Comparison of ENCODE assay signal across 23 cellular contexts in genomic region chr7:42935861-42936260, GRCh38. TPM values are rescaled to one million over a fixed set of nuclear protein-coding genes. Genes with fewer than 3 reads are reported as not detected.
DNase-seq lines count a peak whose midpoint lies in the region; ATAC-seq, FAIRE-seq and TF ChIP-seq lines count a peak whose summit lies in the region.
"Had no signal": no experiment of that assay in that cellular context is flagged by ENCODE, and none has a peak within 500 bp of the region (broad histone marks: within the 10 kb centered on the region; RNA-seq: fewer than 3 reads in every experiment).

No MANE protein-coding gene starts in this region.

- peak overlapping the region; percentile 88 for H3K4me2 ChIP-seq in KMS-11
- H3K4me2 ChIP-seq: SK-N-SH had no signal

- peak overlapping the region; percentile 19 for H3K9ac ChIP-seq in KMS-11
- H3K9ac ChIP-seq: SK-N-SH had no signal

- no peak overlapping the region for H3K4me3 ChIP-seq in KMS-11 (IDR thresholded peaks at IDR 0.05; ENCODE audit: insufficient read depth, low read depth, low read length)
- H3K4me3 ChIP-seq in breast epithelium = no peak overlapping the region

- H3K27me3 ChIP-seq in KMS-11 (ENCODE audit: insufficient read depth, low read depth) (no peaks in the 10 kb centered on the region), breast epithelium (no peaks in the 10 kb centered on the region)

- H3K27ac Mint-ChIP-seq in activated naive CD8-positive, alpha-beta T cell = peak overlapping the region; percentile 4
- no peak overlapping the region for H3K27ac Mint-ChIP-seq in activated naive CD8-positive, alpha-beta T cell treated with anti-CD3 and anti-CD28 coated beads, Interleukin-2, amount 50 U/mL, for 24 hours
- H3K27ac Mint-ChIP-seq in activated naive CD8-positive, alpha-beta T cell treated with anti-CD3 and anti-CD28 coated beads, Interleukin-2, amount 10 ng/mL, durations not matched to agents 7 days and 5 days = peak overlapping the region; percentile 15

- POLR2A ChIA-PET in activated naive CD8-positive, alpha-beta T cell treated with anti-CD3 and anti-CD28 coated beads, Interleukin-2, amount 10 ng/mL, durations not matched to agents 7 days and 5 days (lab: Charles Lee) = interaction anchor here (1.0 kb wide), 2 partner anchors 9 to 10 kb away, joined by 3 to 4 read pairs; no protein-coding TSS in a partner anchor

- H3K27ac ChIP-seq in KMS-11 (peak overlapping the region; percentile 66), breast epithelium (no peak overlapping the region)
- H3K27ac ChIP-seq: C4-2B had no signal

- intact Hi-C loops in breast epithelium (cut with DNase I; ENCODE audit: low total_unique reads) = no loop called here

- H3K4me1 Mint-ChIP-seq in activated naive CD8-positive, alpha-beta T cell (ENCODE audit: low read depth) = peaks cover 54% of the 10 kb centered on the region
- H3K4me1 Mint-ChIP-seq in activated naive CD8-positive, alpha-beta T cell treated with anti-CD3 and anti-CD28 coated beads, Interleukin-2, amount 50 U/mL, for 24 hours = peaks cover 57% of the 10 kb centered on the region
- H3K4me1 Mint-ChIP-seq in activated naive CD8-positive, alpha-beta T cell treated with anti-CD3 and anti-CD28 coated beads, Interleukin-2, amount 10 ng/mL, durations not matched to agents 7 days and 5 days = peaks cover 30% of the 10 kb centered on the region

- H3K27me3 Mint-ChIP-seq in activated naive CD8-positive, alpha-beta T cell = no peaks in the 10 kb centered on the region
- H3K27me3 Mint-ChIP-seq in activated naive CD8-positive, alpha-beta T cell treated with anti-CD3 and anti-CD28 coated beads, Interleukin-2, amount 50 U/mL, for 24 hours = peaks cover 4% of the 10 kb centered on the region
- no peaks in the 10 kb centered on the region for H3K27me3 Mint-ChIP-seq in activated naive CD8-positive, alpha-beta T cell treated with anti-CD3 and anti-CD28 coated beads, Interleukin-2, amount 10 ng/mL, durations not matched to agents 7 days and 5 days

- no peak for ATAC-seq in activated naive CD8-positive, alpha-beta T cell treated with anti-CD3 and anti-CD28 coated beads, Interleukin-2, amount 50 U/mL, for 24 hours
- ATAC-seq in activated naive CD8-positive, alpha-beta T cell treated with anti-CD3 and anti-CD28 coated beads, Interleukin-2, amount 10 ng/mL, durations not matched to agents 7 days and 5 days (ENCODE audit: low read depth) = no peak
- no peak for ATAC-seq in GM19328 (IDR thresholded peaks at IDR 0.05; ENCODE audit: unreplicated experiment)
- ATAC-seq: PC-3 had no signal

- no peaks in the 10 kb centered on the region for H3K9me3 ChIP-seq in breast epithelium
- H3K9me3 ChIP-seq: SK-N-SH had no signal

- H3K79me2 ChIP-seq in KMS-11 (ENCODE audit: insufficient read depth, low read depth) = peaks cover 72% of the 10 kb centered on the region

- H2AFZ ChIP-seq in KMS-11 (ENCODE audit: low read depth) = no peak overlapping the region

- H3K4me3 Mint-ChIP-seq in activated naive CD8-positive, alpha-beta T cell = peak overlapping the region; percentile 21
- H3K4me3 Mint-ChIP-seq in activated naive CD8-positive, alpha-beta T cell treated with anti-CD3 and anti-CD28 coated beads, Interleukin-2, amount 50 U/mL, for 24 hours = no peak overlapping the region
- no peak overlapping the region for H3K4me3 Mint-ChIP-seq in activated naive CD8-positive, alpha-beta T cell treated with anti-CD3 and anti-CD28 coated beads, Interleukin-2, amount 10 ng/mL, durations not matched to agents 7 days and 5 days

- DNase-seq in activated naive CD8-positive, alpha-beta T cell treated with anti-CD3 and anti-CD28 coated beads, Interleukin-2, amount 50 U/mL, for 24 hours = no peak
- no peak for DNase-seq in activated naive CD8-positive, alpha-beta T cell treated with anti-CD3 and anti-CD28 coated beads, Interleukin-2, amount 10 ng/mL, durations not matched to agents 7 days and 5 days
- DNase-seq in D721Med (ENCODE audit: insufficient read length, low spot score) (no peak), breast epithelium (ENCODE audit: low spot score in 2 of 2) (no peak)
- DNase-seq: ACHN, DMS153, GF-D8, KBM-7, NCI-H1417, NCI-H187, NCI-H2227 treated with DMSO at 0.1 percent for 48 hours, NCI-H510A treated with DMSO at 0.1 percent for 48 hours, NCI-H774, PC-3, RPMI8226, SHP77 treated with DMSO at 0.1 percent for 48 hours, SK-N-SH had no signal

- TF ChIP-seq POLR2A in breast epithelium (IDR thresholded peaks at IDR 0.05) = no peak

- peaks cover 7% of the 10 kb centered on the region for H3K36me3 Mint-ChIP-seq in activated naive CD8-positive, alpha-beta T cell
- peaks cover 54% of the 10 kb centered on the region for H3K36me3 Mint-ChIP-seq in activated naive CD8-positive, alpha-beta T cell treated with anti-CD3 and anti-CD28 coated beads, Interleukin-2, amount 50 U/mL, for 24 hours (ENCODE audit: low read depth)
- H3K36me3 Mint-ChIP-seq in activated naive CD8-positive, alpha-beta T cell treated with anti-CD3 and anti-CD28 coated beads, Interleukin-2, amount 10 ng/mL, durations not matched to agents 7 days and 5 days = peaks cover 21% of the 10 kb centered on the region

- H3K4me1 ChIP-seq in KMS-11 (ENCODE audit: low read depth, poor library complexity, severe bottlenecking) (peaks cover 61% of the 10 kb centered on the region), breast epithelium (peaks cover 0 to 8% of the 10 kb centered on the region in 2 donors)

- peaks cover 2% of the 10 kb centered on the region; the same call in 1 of the 2 replicates for H4K20me1 ChIP-seq in KMS-11 (ENCODE audit: insufficient read depth)

- no peak for TF ChIP-seq CTCF in KMS-11 (conservative IDR thresholded peaks at IDR 0.05; ENCODE audit: low read depth, low read length)
- no peak for TF ChIP-seq CTCF in D721Med (IDR thresholded peaks at IDR 0.05; ENCODE audit: insufficient read depth, missing control alignments)
- TF ChIP-seq CTCF in breast epithelium (IDR thresholded peaks at IDR 0.05) = no peak

- no peak for FAIRE-seq in D721Med (lab: Jason Lieb, UNC)
- FAIRE-seq: GM12891, H54 had no signal

- H3K36me3 ChIP-seq in KMS-11 (ENCODE audit: insufficient read depth) (peaks cover 5% of the 10 kb centered on the region; the same call in 1 of the 2 replicates), breast epithelium (no peaks in the 10 kb centered on the region)

- H3K9me3 Mint-ChIP-seq in activated naive CD8-positive, alpha-beta T cell (ENCODE audit: low read depth) = no peaks in the 10 kb centered on the region
- no peaks in the 10 kb centered on the region for H3K9me3 Mint-ChIP-seq in activated naive CD8-positive, alpha-beta T cell treated with anti-CD3 and anti-CD28 coated beads, Interleukin-2, amount 50 U/mL, for 24 hours
- no peaks in the 10 kb centered on the region for H3K9me3 Mint-ChIP-seq in activated naive CD8-positive, alpha-beta T cell treated with anti-CD3 and anti-CD28 coated beads, Interleukin-2, amount 10 ng/mL, durations not matched to agents 7 days and 5 days

RNA-seq across cellular contexts. Expression of gene MRPL32, which starts 3.7 kb away (rescaled TPM):
- total RNA-seq in activated naive CD8-positive, alpha-beta T cell treated with anti-CD3 and anti-CD28 coated beads, Interleukin-2, amount 10 ng/mL, durations not matched to agents 7 days and 5 days = 10 to 100 TPM; 45.2 to 46.6 TPM
- 10 to 100 TPM; 49.0 to 57.7 (median 51.1) TPM for total RNA-seq in breast epithelium

RNA-seq across cellular contexts. Expression of gene PSMA2, which starts 3.9 kb away (rescaled TPM):
- 10 to 100 TPM; 98.9 to 99.8 TPM for total RNA-seq in activated naive CD8-positive, alpha-beta T cell treated with anti-CD3 and anti-CD28 coated beads, Interleukin-2, amount 10 ng/mL, durations not matched to agents 7 days and 5 days
- 10 to 100 TPM; 52.1 to 69.9 (median 60.2) TPM for total RNA-seq in breast epithelium

RNA-seq across cellular contexts. Expression of gene C7orf25, which starts 24.0 kb away (rescaled TPM):
- 1 to 10 TPM; 6.0 to 8.1 TPM for total RNA-seq in activated naive CD8-positive, alpha-beta T cell treated with anti-CD3 and anti-CD28 coated beads, Interleukin-2, amount 10 ng/mL, durations not matched to agents 7 days and 5 days
- total RNA-seq in breast epithelium = 10 to 100 TPM; 10.9 to 13.6 (median 11.8) TPM
